1 cellular context compared by ENCODE assay signal in genomic region chr12:1795785-1796514, GRCh38.
TF ChIP-seq lines count a peak whose summit lies in the region.

No MANE protein-coding gene starts in this region.

TF ChIP-seq in GM12878, 131 proteins besides CTCF, POLR2A, EP300 and RAD21 (continued from another document and continues in another):
- TF ChIP-seq HDGF (IDR thresholded peaks at IDR 0.05) (no peak), STAT1 (conservative IDR thresholded peaks at IDR 0.05) (no peak), MTA2 (IDR thresholded peaks at IDR 0.05; ENCODE audit: low read depth) (no peak), CUX1 (IDR thresholded peaks at IDR 0.05; ENCODE audit: insufficient replicate concordance, low read depth, low read length) (no peak), STAT3 (IDR thresholded peaks at IDR 0.05; ENCODE audit: low read depth, low read length) (no peak), SP1 (IDR thresholded peaks at IDR 0.05; ENCODE audit: low read depth, low read length) (peak; percentile 67), CREM (IDR thresholded peaks at IDR 0.05; ENCODE audit: low read depth) (no peak), BACH1 (IDR thresholded peaks at IDR 0.05; ENCODE audit: borderline replicate concordance) (peak; percentile 90), ASH2L (IDR thresholded peaks at IDR 0.05; ENCODE audit: borderline replicate concordance, low read depth) (no peak), ELK1 (IDR thresholded peaks at IDR 0.05; ENCODE audit: low read depth, low read length) (no peak), CHD4 (IDR thresholded peaks at IDR 0.05) (no peak), PKNOX1 (IDR thresholded peaks at IDR 0.05) (no peak; the same call in 1 of the 2 replicates), JUND (IDR thresholded peaks at IDR 0.05; ENCODE audit: low read depth, low read length) (no peak; the same call in 1 of the 2 replicates), POLR2AphosphoS5 (IDR thresholded peaks at IDR 0.05; ENCODE audit: low read length) (peak; percentile 90), PAX8 (IDR thresholded peaks at IDR 0.05) (no peak; the same call in 1 of the 2 replicates), ZBTB11 (CRISPR knock-in tag; IDR thresholded peaks at IDR 0.05) (no peak), TCF12 (IDR thresholded peaks at IDR 0.05; ENCODE audit: low read depth, low read length) (no peak), ZNF217 (IDR thresholded peaks at IDR 0.05) (peak; percentile 82; the same call in 1 of the 2 replicates), PAX5 (IDR thresholded peaks at IDR 0.05; ENCODE audit: borderline replicate concordance, low read depth, low read length) (peak; percentile 4; the same call in 1 of the 2 replicates), EED (IDR thresholded peaks at IDR 0.05; ENCODE audit: low read depth) (no peak), ZBTB4 (CRISPR knock-in tag; IDR thresholded peaks at IDR 0.05) (no peak), ZNF207 (IDR thresholded peaks at IDR 0.05; ENCODE audit: borderline replicate concordance) (peak; percentile 67; the same call in 1 of the 2 replicates), MAX (IDR thresholded peaks at IDR 0.05; ENCODE audit: low read depth, low read length) (peak; percentile 72; the same call in 1 of the 2 replicates), SUZ12 (IDR thresholded peaks at IDR 0.05; ENCODE audit: unreplicated experiment) (no peak), BHLHE40 (IDR thresholded peaks at IDR 0.05; ENCODE audit: borderline replicate concordance in 1 of 2, low read depth in 2 of 2, low read length in 1 of 2) (peak; percentile 56 to 80; a peak in 3 of 4 replicates), REST (IDR thresholded peaks at IDR 0.05; ENCODE audit: low read depth, low read length) (no peak), ATF7 (IDR thresholded peaks at IDR 0.05; ENCODE audit: low read depth) (no peak), IKZF2 (IDR thresholded peaks at IDR 0.05) (peak in 1 of 2 experiments; percentile 14; a peak in 1 of 4 replicates), POLR2AphosphoS2 (IDR thresholded peaks at IDR 0.05; ENCODE audit: low read depth, low read length) (peak; percentile 73; the same call in 1 of the 2 replicates), MYC (IDR thresholded peaks at IDR 0.05; ENCODE audit: insufficient read depth, insufficient read length, insufficient replicate concordance, low read length, severe bottlenecking) (peak; percentile 27), PBX3 (IDR thresholded peaks at IDR 0.05; ENCODE audit: insufficient replicate concordance, low read depth, low read length) (peak; percentile 8), ZNF24 (IDR thresholded peaks at IDR 0.05) (peak; percentile 77), TCF3 (IDR thresholded peaks at IDR 0.05; ENCODE audit: borderline replicate concordance, insufficient read depth, low read depth, low read length) (0 out of 2 replicates have a peak, but pooled peaks have one; percentile 7), IRF5 (IDR thresholded peaks at IDR 0.05; ENCODE audit: borderline replicate concordance) (no peak), KLF5 (IDR thresholded peaks at IDR 0.05; ENCODE audit: partially characterized antibody) (peak; percentile 66), PML (IDR thresholded peaks at IDR 0.05; ENCODE audit: low read length) (no peak)
